ENCODE assay signal across 8 cellular contexts in the genomic region with DNA sequence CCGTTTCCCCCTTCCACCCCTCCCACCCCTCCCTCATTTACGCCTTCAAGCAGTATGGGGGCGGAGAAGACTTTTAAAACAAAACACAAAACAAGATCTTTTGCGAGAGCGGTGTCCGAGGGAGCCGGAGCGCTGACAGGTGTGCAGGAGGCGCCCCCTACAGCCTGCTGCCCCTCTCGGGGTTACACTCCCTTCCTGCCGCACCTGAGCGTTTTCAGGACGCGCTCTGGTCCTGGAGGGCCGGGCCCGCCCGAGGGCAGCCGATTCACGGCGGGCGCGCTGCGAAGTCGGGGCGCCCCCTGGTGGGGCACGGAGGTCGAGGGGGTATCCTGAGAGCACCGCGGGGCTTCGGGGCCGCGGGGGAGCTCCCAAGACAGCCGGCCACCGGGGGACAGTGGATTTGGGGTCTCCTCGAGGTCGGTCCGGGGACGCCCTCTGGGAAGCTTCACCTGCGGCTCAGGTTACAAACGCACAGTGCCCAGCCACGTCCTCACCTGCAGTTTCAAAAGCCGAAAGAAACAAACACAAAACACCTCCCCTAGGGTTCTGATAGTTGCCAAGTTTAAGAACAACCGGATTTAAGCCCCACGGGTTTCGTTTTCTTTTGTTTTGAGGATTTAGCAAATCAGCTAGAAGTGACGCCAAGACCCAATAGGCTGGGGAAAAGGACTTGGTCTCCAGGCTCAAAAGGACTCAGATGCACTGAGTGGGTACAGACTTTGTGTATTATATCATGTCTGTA. TPM values are rescaled to one million over a fixed set of nuclear protein-coding genes. Genes with fewer than 3 reads are reported as not detected.
DNase-seq lines count a peak whose midpoint lies in the region; ATAC-seq, FAIRE-seq and TF ChIP-seq lines count a peak whose summit lies in the region.

No MANE protein-coding gene starts in this region.

- peak overlapping the region; percentile 74 for H3K4me3 Mint-ChIP-seq in activated T-cell treated with anti-CD3 and anti-CD28 coated beads, Interleukin-2, amount 50 U/mL, for 24 hours

- H3K27me3 ChIP-seq in BE2C (peaks cover 75% of the 10 kb centered on the region), foreskin keratinocyte (peaks cover 86% of the 10 kb centered on the region), prostate gland (replicated peaks; ENCODE audit: insufficient read depth) (peaks cover 40% of the 10 kb centered on the region), uterus (peaks cover 10 to 61% of the 10 kb centered on the region in 2 donors)

- no peaks in the 10 kb centered on the region for H3K36me3 ChIP-seq in BE2C
- no peaks in the 10 kb centered on the region for H3K36me3 ChIP-seq in prostate gland
- H3K36me3 ChIP-seq in uterus = no peaks in the 10 kb centered on the region

- peaks cover 68% of the 10 kb centered on the region for H3K27me3 Mint-ChIP-seq in activated T-cell treated with anti-CD3 and anti-CD28 coated beads, Interleukin-2, amount 50 U/mL, for 24 hours

- H3K4me1 ChIP-seq in BE2C (no peaks in the 10 kb centered on the region), foreskin keratinocyte (no peaks in the 10 kb centered on the region), prostate gland (replicated peaks) (no peaks in the 10 kb centered on the region), uterus (no peaks in the 10 kb centered on the region)

- TF ChIP-seq POLR2A in prostate gland (IDR thresholded peaks at IDR 0.05) (no peak), uterus (IDR thresholded peaks at IDR 0.05) (no peak)

- peak; percentile 81 for DNase-seq in BE2C
- DNase-seq in GM19239 (ENCODE audit: insufficient read length, low spot score) = peak; percentile 59
- DNase-seq in NCI-H82 treated with DMSO at 0.1 percent for 48 hours (lab: John Stamatoyannopoulos, UW; ENCODE audit: unreplicated experiment) = peak; percentile 26
- peak; percentile 86 for DNase-seq in activated T-cell treated with anti-CD3 and anti-CD28 coated beads, Interleukin-2, amount 50 U/mL, for 24 hours
- DNase-seq in foreskin keratinocyte = no peak
- DNase-seq in prostate gland (ENCODE audit: low spot score) = no peak
- no peak for DNase-seq in uterus

- peaks cover 31% of the 10 kb centered on the region for H3K4me1 Mint-ChIP-seq in activated T-cell treated with anti-CD3 and anti-CD28 coated beads, Interleukin-2, amount 50 U/mL, for 24 hours (ENCODE audit: low read depth)

- intact Hi-C loops in prostate gland (cut with DNase I) = loop anchor here (10.0 kb wide), 1 partner anchor 199 kb away; no protein-coding TSS in a partner anchor
- intact Hi-C loops in uterus (cut with DNase I; ENCODE audit: low total_unique reads) = no loop called here

- TF ChIP-seq CTCF in BE2C (IDR thresholded peaks at IDR 0.05; ENCODE audit: low read depth, low read length) = peak; percentile 78
- TF ChIP-seq CTCF in foreskin keratinocyte (conservative IDR thresholded peaks at IDR 0.05) = peak; percentile 87
- TF ChIP-seq CTCF in prostate gland (IDR thresholded peaks at IDR 0.05) = peak; percentile 28 to 53 (median 45)
- peak; percentile 12 to 34 (median 26) for TF ChIP-seq CTCF in uterus (IDR thresholded peaks at IDR 0.05)

- peak; percentile 95 for FAIRE-seq in GM19239 (lab: Jason Lieb, UNC)

- H3K9me3 Mint-ChIP-seq in activated T-cell treated with anti-CD3 and anti-CD28 coated beads, Interleukin-2, amount 50 U/mL, for 24 hours = peaks cover 2% of the 10 kb centered on the region

- WGBS in prostate gland = 4% methylated on average over 31 of the region's 46 CpGs

- H3K9me3 ChIP-seq in BE2C = no peaks in the 10 kb centered on the region
- H3K9me3 ChIP-seq in prostate gland = no peaks in the 10 kb centered on the region
- no peaks in the 10 kb centered on the region for H3K9me3 ChIP-seq in uterus

- H3K4me3 ChIP-seq in BE2C (ENCODE audit: low read depth, low read length) = peak overlapping the region; percentile 49
- no peak overlapping the region for H3K4me3 ChIP-seq in prostate gland
- peak overlapping the region in 1 of 2 donors; percentile 21 for H3K4me3 ChIP-seq in uterus

- no peaks in the 10 kb centered on the region for H3K36me3 Mint-ChIP-seq in activated T-cell treated with anti-CD3 and anti-CD28 coated beads, Interleukin-2, amount 50 U/mL, for 24 hours (ENCODE audit: low read depth)

- no peak overlapping the region for H3K27ac ChIP-seq in foreskin keratinocyte
- H3K27ac ChIP-seq in prostate gland = no peak overlapping the region
- no peak overlapping the region for H3K27ac ChIP-seq in uterus

- H3K27ac Mint-ChIP-seq in activated T-cell treated with anti-CD3 and anti-CD28 coated beads, Interleukin-2, amount 50 U/mL, for 24 hours = no peak overlapping the region

- ATAC-seq in HG03378 (IDR thresholded peaks at IDR 0.05; ENCODE audit: unreplicated experiment) (peak; percentile 71), foreskin keratinocyte (peak; percentile 88)

RNA-seq across cellular contexts. Expression of a gene that starts 8.0 kb away (rescaled TPM):
- not detected for polyA plus RNA-seq in BE2C (2012; ENCODE audit: insufficient read depth, insufficient read length, low read depth)
- total RNA-seq in foreskin keratinocyte (not detected in 2 replicates), prostate gland (not detected), uterus (not detected)
- not detected in 2 replicates for polyA plus RNA-seq in foreskin keratinocyte

Comparison
In these comparisons a context has a peak if more than half of its experiments do, and no peak if none do; other contexts are left out.
1. DNase-seq: peak in BE2C (single experiment), GM19239 (single experiment), NCI-H82 treated with DMSO at 0.1 percent for 48 hours (single experiment) and activated T-cell treated with anti-CD3 and anti-CD28 coated beads, Interleukin-2, amount 50 U/mL, for 24 hours (single experiment); none in foreskin keratinocyte (0 of 2), prostate gland (single experiment) and uterus (0 of 2).
2. CTCF ChIP-seq: peak in every context shown above with its lines; median percentile 87 in foreskin keratinocyte; 78 in BE2C; 45 in prostate gland; 26 in uterus.